18 cellular contexts compared by ENCODE assay signal in the genomic region with DNA sequence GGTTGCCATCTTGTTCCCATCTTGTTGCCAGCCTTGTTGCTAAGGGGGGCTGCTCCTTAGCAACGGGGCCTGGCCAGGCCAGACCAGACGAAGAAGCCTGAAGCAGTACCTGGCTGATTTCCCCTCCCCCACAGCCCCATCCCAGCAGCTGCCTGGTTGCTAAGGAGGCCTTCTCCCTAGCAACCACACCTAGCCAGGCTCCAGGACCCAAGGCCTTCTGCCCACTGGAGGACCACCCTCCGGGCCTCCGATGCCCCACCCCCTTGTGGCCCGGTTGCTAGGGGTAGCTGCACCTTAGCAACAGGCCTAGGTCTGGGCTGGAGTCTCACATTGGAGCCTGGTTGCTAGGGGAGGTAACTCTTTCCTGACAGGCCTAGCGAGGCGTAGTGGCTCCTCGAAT. TPM values are rescaled to one million over a fixed set of nuclear protein-coding genes. Genes with fewer than 3 reads are reported as not detected.
DNase-seq lines count a peak whose midpoint lies in the region; ATAC-seq and TF ChIP-seq lines count a peak whose summit lies in the region.
"Had no signal": no experiment of that assay in that cellular context is flagged by ENCODE, and none has a peak within 500 bp of the region (broad histone marks: within the 10 kb centered on the region; RNA-seq: fewer than 3 reads in every experiment).

No MANE protein-coding gene starts in this region.

- no peak for ATAC-seq in lung (ENCODE audit: insufficient read depth, low FRiP score)
- no peak for ATAC-seq in GM18502 (IDR thresholded peaks at IDR 0.05; ENCODE audit: poor library complexity, unreplicated experiment)
- ATAC-seq in HG03520 (IDR thresholded peaks at IDR 0.05; ENCODE audit: unreplicated experiment): no peak
- ATAC-seq: effector memory CD8-positive, alpha-beta T cell; left lobe of liver had no signal

- no peaks in the 10 kb centered on the region for H3K27me3 ChIP-seq in lung (ENCODE audit: control insufficient read depth, insufficient read depth)
- H3K27me3 ChIP-seq: adrenal gland had no signal

- no peak for TF ChIP-seq CTCF in lung (IDR thresholded peaks at IDR 0.05; ENCODE audit: control extremely low read depth, extremely low read depth)

- DNase-seq in DMS79 (lab: John Stamatoyannopoulos, UW) (peak; percentile 84), NCI-H1092 (lab: John Stamatoyannopoulos, UW) (peak; percentile 5), NCI-H748 treated with DMSO at 0.1 percent for 48 hours (lab: John Stamatoyannopoulos, UW) (peak; percentile 24), lung (ENCODE audit: low spot score) (no peak), NK-92 (lab: John Stamatoyannopoulos, UW; ENCODE audit: unreplicated experiment) (no peak)
- DNase-seq: activated CD8-positive, alpha-beta memory T cell treated with anti-CD3 and anti-CD28 coated beads for 24 hours; effector memory CD8-positive, alpha-beta T cell; RPMI8226; T-helper 1 cell had no signal

- 77 to 79% methylated on average over 8 of the region's 8 CpGs for WGBS in lung, 2 donors

- no peaks in the 10 kb centered on the region for H3K4me1 ChIP-seq in lung (ENCODE audit: control insufficient read depth in 2 of 2, insufficient read depth in 2 of 2, low read length in 2 of 2)

- H3K36me3 ChIP-seq in lung (ENCODE audit: control insufficient read depth in 2 of 2, insufficient read depth in 2 of 2, low read length in 2 of 2): peaks cover 0 to 2% of the 10 kb centered on the region in 2 donors
- H3K36me3 ChIP-seq: adrenal gland, thoracic aorta had no signal

- H3K9me3 ChIP-seq in lung (ENCODE audit: control insufficient read depth in 2 of 2, insufficient read depth in 1 of 2, low read length in 1 of 2): no peaks in the 10 kb centered on the region
- H3K9me3 ChIP-seq: adrenal gland, thoracic aorta had no signal

- no peak overlapping the region for H3K27ac ChIP-seq in lung (ENCODE audit: low read depth in 1 of 2, low read length in 1 of 2)
- H3K27ac ChIP-seq: adrenal gland, parathyroid adenoma, skin epidermis, thoracic aorta, VCaP had no signal

- peak overlapping the region; percentile 13 for H3K4me3 ChIP-seq in lung
- H3K4me3 ChIP-seq: adrenal gland, skin epidermis, thoracic aorta had no signal

RNA-seq across cellular contexts. Expression of a gene that starts 3.9 kb away (rescaled TPM):
- 10 to 100 TPM in 1 of 2 donors, 1 to 10 TPM in 1; 5.1 to 11.7 TPM for total RNA-seq in lung
- 10 to 100 TPM in 1 of 2 donors, 1 to 10 TPM in 1; 9.0 to 10.5 TPM for polyA plus RNA-seq in lung
- total RNA-seq: NCI-H460, thoracic aorta had no signal

RNA-seq across cellular contexts. Expression of a gene that starts 4.7 kb away (rescaled TPM):
- 10 to 100 TPM; 40.9 to 48.1 TPM for total RNA-seq in lung
- 10 to 100 TPM; 77.1 to 84.2 TPM for polyA plus RNA-seq in lung

RNA-seq across cellular contexts. Expression of a gene that starts 6.0 kb away (rescaled TPM):
- 10 to 100 TPM; 18.0 to 32.4 TPM for total RNA-seq in lung
- polyA plus RNA-seq in lung: 10 to 100 TPM in 1 of 2 donors, 1 to 10 TPM in 1; 7.6 to 15.5 TPM

RNA-seq across cellular contexts. Expression of a gene that starts 54.9 kb away (rescaled TPM):
- total RNA-seq in lung: 10 to 100 TPM; 26.3 to 71.6 TPM
- 100 to 1,000 TPM; 140 to 180 TPM for polyA plus RNA-seq in lung

RNA-seq across cellular contexts. Expression of a gene that starts 57.0 kb away (rescaled TPM):
- 10 to 100 TPM; 22.5 to 80.2 TPM for total RNA-seq in lung
- polyA plus RNA-seq in lung: 10 to 100 TPM; 24.3 to 26.7 TPM

Comparison
In these comparisons a context has a peak if more than half of its experiments do, and no peak if none do; other contexts are left out.
1. DNase-seq: peak in DMS79 (single experiment), NCI-H1092 (single experiment) and NCI-H748 treated with DMSO at 0.1 percent for 48 hours (single experiment); none in lung (single experiment) and NK-92 (single experiment).